15 cellular contexts compared by ENCODE assay signal in the genomic region with DNA sequence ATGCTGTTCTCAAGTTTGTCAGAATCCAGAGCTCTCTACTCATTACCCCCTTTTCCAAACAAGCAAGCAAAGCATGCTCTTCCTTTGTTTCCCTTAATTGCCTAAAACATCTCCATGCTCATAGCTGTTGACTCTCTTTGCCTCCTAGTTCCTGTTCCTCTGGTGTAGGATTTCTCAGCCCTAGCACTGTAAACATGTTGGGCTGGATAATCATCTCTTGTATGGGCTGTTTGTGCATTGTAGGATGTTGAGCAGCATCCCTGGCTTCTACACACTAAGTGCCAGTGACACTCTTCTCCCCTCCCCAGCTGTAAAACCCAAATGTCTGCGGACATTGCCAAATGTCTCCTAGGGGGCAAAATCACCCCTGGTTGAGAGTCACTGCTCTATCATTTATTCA.
"Had no signal": no experiment of that assay in that cellular context is flagged by ENCODE, and none has a peak within 500 bp of the region (broad histone marks: within the 10 kb centered on the region; RNA-seq: fewer than 3 reads in every experiment).

No MANE protein-coding gene starts in this region.

- H3K27me3 ChIP-seq: adrenal gland, esophagus squamous epithelium, tibial nerve, uterus had no signal

- H3K27ac Mint-ChIP-seq: activated CD4-positive, alpha-beta T cell treated with anti-CD3 and anti-CD28 coated beads for 36 hours; activated naive CD4-positive, alpha-beta T cell treated with anti-CD3 and anti-CD28 coated beads, Interleukin-2, amount 10 ng/mL, durations not matched to agents 7 days and 5 days; stimulated activated memory B cell treated with anti-CD40 and anti-IgM and Interleukin-4, amounts not matched to agents 10 μg/mL and 1 μg/mL and 100 μg/mL, for 72 hours had no signal

- H3K9me3 ChIP-seq: adrenal gland, esophagus squamous epithelium, tibial nerve, uterus had no signal

- H3K27me3 Mint-ChIP-seq: activated CD4-positive, alpha-beta T cell treated with anti-CD3 and anti-CD28 coated beads for 36 hours; activated naive CD4-positive, alpha-beta T cell treated with anti-CD3 and anti-CD28 coated beads, Interleukin-2, amount 10 ng/mL, durations not matched to agents 7 days and 5 days; central memory CD8-positive, alpha-beta T cell; stimulated activated memory B cell treated with anti-CD40 and anti-IgM and Interleukin-4, amounts not matched to agents 10 μg/mL and 1 μg/mL and 100 μg/mL, for 72 hours had no signal

- FAIRE-seq: endothelial cell of umbilical vein had no signal

- H3K4me3 Mint-ChIP-seq: activated CD4-positive, alpha-beta T cell treated with anti-CD3 and anti-CD28 coated beads for 36 hours; activated naive CD4-positive, alpha-beta T cell treated with anti-CD3 and anti-CD28 coated beads, Interleukin-2, amount 10 ng/mL, durations not matched to agents 7 days and 5 days; central memory CD8-positive, alpha-beta T cell; stimulated activated memory B cell treated with anti-CD40 and anti-IgM and Interleukin-4, amounts not matched to agents 10 μg/mL and 1 μg/mL and 100 μg/mL, for 72 hours had no signal

- H3K4me1 ChIP-seq: uterus had no signal

- H2AFZ ChIP-seq: parathyroid adenoma had no signal

- ATAC-seq: activated CD4-positive, alpha-beta T cell treated with anti-CD3 and anti-CD28 coated beads for 36 hours; stimulated activated memory B cell treated with anti-CD40 and anti-IgM and Interleukin-4, amounts not matched to agents 10 μg/mL and 1 μg/mL and 100 μg/mL, for 72 hours had no signal

- H3K9ac ChIP-seq: parathyroid adenoma had no signal

- H3K36me3 ChIP-seq: uterus had no signal

- H3K27ac ChIP-seq: adrenal gland, esophagus squamous epithelium, parathyroid adenoma, tibial nerve, uterus had no signal

- H3K4me3 ChIP-seq: adrenal gland, esophagus squamous epithelium, tibial nerve, uterus had no signal

- H3K9me3 Mint-ChIP-seq: activated naive CD4-positive, alpha-beta T cell treated with anti-CD3 and anti-CD28 coated beads, Interleukin-2, amount 10 ng/mL, durations not matched to agents 7 days and 5 days; central memory CD8-positive, alpha-beta T cell; stimulated activated memory B cell treated with anti-CD40 and anti-IgM and Interleukin-4, amounts not matched to agents 10 μg/mL and 1 μg/mL and 100 μg/mL, for 72 hours had no signal

- DNase-seq: activated CD4-positive, alpha-beta T cell treated with anti-CD3 and anti-CD28 coated beads for 36 hours; activated CD8-positive, alpha-beta memory T cell treated with anti-CD3 and anti-CD28 coated beads, Interleukin-2, amount 50 U/mL, for 48 hours; activated naive CD4-positive, alpha-beta T cell treated with anti-CD3 and anti-CD28 coated beads, Interleukin-2, amount 10 ng/mL, durations not matched to agents 7 days and 5 days; cortex of kidney; effector CD8-positive, alpha-beta T cell; esophagus squamous epithelium; glutamatergic neuron; stimulated activated CD4-positive, alpha-beta T cell treated with anti-CD3 and anti-CD28 coated beads, Interleukin-2, amount 100 ng/mL, for 48 hours; uterus had no signal
